Comparison of ENCODE assay signal across 8 cellular contexts in genomic region chr13:111152836-111153235, GRCh38. TPM values are rescaled to one million over a fixed set of nuclear protein-coding genes. Genes with fewer than 3 reads are reported as not detected.
DNase-seq lines count a peak whose midpoint lies in the region; ATAC-seq and TF ChIP-seq lines count a peak whose summit lies in the region.

No MANE protein-coding gene starts in this region.

- ATAC-seq in foreskin keratinocyte: no peak
- ATAC-seq in HG03342 (IDR thresholded peaks at IDR 0.05; ENCODE audit: unreplicated experiment): no peak

- peak overlapping the region; percentile 76 to 93 (median 87) for H3K4me3 ChIP-seq in sigmoid colon

- in situ Hi-C loops in GM13977 (cut with MboI; ENCODE audit: low pct_unique_long_range_greater_than_20kb, low sequenced_read_pairs, unreplicated experiment): no loop called here

- H3K27ac ChIP-seq in foreskin keratinocyte (peak overlapping the region; percentile 89), sigmoid colon (peak overlapping the region; percentile 95 to 98 (median 98))

- H3K27me3 ChIP-seq in foreskin keratinocyte: peaks cover 11% of the 10 kb centered on the region
- H3K27me3 ChIP-seq in sigmoid colon: no peaks in the 10 kb centered on the region

- DNase-seq in NCI-H2171 treated with DMSO at 0.1 percent for 48 hours (lab: John Stamatoyannopoulos, UW) (peak; percentile 33), NCI-H2171 (lab: John Stamatoyannopoulos, UW) (no peak), SW480 (ENCODE audit: low spot score) (peak; percentile 48), foreskin keratinocyte (peak in 1 of 2 donors; percentile 12), sigmoid colon (no peak), GM13977 (ENCODE audit: low spot score) (no peak), COLO829 (ENCODE audit: low spot score) (no peak)

- WGBS in sigmoid colon, 2 donors: 6 to 27% methylated on average over 9 of the region's 9 CpGs

- no peak for TF ChIP-seq CTCF in foreskin keratinocyte (conservative IDR thresholded peaks at IDR 0.05)
- TF ChIP-seq CTCF in sigmoid colon (IDR thresholded peaks at IDR 0.05): no peak
- no peak for TF ChIP-seq CTCF in GM13977 (IDR thresholded peaks at IDR 0.05; ENCODE audit: extremely low read depth, insufficient read depth, missing control alignments)

- H3K9me3 ChIP-seq in sigmoid colon: no peaks in the 10 kb centered on the region

- no peaks in the 10 kb centered on the region for H3K36me3 ChIP-seq in sigmoid colon

- peaks cover 9% of the 10 kb centered on the region for H3K4me1 ChIP-seq in foreskin keratinocyte
- H3K4me1 ChIP-seq in sigmoid colon: peaks cover 0 to 37% (median 26%) of the 10 kb centered on the region in 4 donors

- TF ChIP-seq EP300 in sigmoid colon (IDR thresholded peaks at IDR 0.05): no peak

- no peak for TF ChIP-seq POLR2A in sigmoid colon (IDR thresholded peaks at IDR 0.05)

- intact Hi-C loops in sigmoid colon (cut with DNase I): loop anchor here (1.0 to 10.0 kb wide), 3 partner anchors 70 to 438 kb away; partner anchors contain the start of genes ANKRD10 and ING1

RNA-seq across cellular contexts. Expression of gene ARHGEF7, which starts 37.7 kb away (rescaled TPM):
- 25.0 and 25.1 TPM in 2 replicates for total RNA-seq in foreskin keratinocyte
- polyA plus RNA-seq in foreskin keratinocyte: 8.9 and 9.6 TPM in 2 replicates
- total RNA-seq in sigmoid colon: 10 to 100 TPM; 41.0 to 79.8 (median 57.4) TPM
- polyA plus RNA-seq in sigmoid colon: 10 to 100 TPM in 2 of 3 donors, 1 to 10 TPM in 1; 8.4 to 30.6 (median 11.3) TPM

Comparison
In these comparisons a context has a peak if more than half of its experiments do, and no peak if none do; other contexts are left out.
1. DNase-seq: peak in NCI-H2171 treated with DMSO at 0.1 percent for 48 hours (single experiment) and SW480 (single experiment); none in NCI-H2171 (single experiment), sigmoid colon (single experiment), GM13977 (single experiment) and COLO829 (single experiment).